Comparison of ENCODE assay signal across 22 cellular contexts in the genomic region with DNA sequence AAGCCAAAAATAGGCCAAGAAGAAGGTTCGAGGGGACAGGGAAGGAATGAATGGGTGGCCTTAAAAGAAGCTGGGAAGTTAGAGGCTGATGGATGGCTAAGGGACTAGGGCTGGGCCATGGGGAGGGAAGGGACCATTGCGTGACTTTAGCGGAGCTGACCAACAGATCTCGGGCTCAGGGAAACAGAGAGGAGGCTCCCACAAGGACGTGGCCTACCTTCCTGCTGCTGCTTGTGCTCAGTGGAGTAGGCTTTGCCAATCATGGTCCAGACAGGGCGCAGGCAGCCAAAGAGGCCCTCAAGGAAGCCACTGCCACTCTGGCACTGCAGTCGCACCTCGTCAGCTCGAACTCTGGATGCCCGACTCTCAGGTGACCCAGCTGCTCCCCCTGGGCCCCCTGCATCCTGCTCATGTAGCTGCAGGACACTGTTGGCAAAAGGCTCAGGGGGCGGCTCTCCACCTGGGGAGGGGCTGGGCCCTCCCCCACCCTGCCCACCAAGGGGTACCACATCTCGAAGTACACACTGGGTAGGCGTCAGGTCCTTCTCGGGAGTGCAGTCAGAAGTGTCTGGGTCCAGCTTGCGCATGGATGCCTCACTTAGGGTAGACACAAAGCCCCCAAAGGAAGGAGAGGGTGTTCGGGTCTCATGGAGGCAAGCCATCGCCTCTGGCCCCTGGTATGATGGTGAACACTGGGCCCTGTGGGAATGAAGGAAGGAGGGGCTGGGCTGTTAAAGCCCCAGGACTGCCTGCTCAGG. TPM values are rescaled to one million over a fixed set of nuclear protein-coding genes. Genes with fewer than 3 reads are reported as not detected.
DNase-seq lines count a peak whose midpoint lies in the region; ATAC-seq, FAIRE-seq and TF ChIP-seq lines count a peak whose summit lies in the region.
"Had no signal": no experiment of that assay in that cellular context is flagged by ENCODE, and none has a peak within 500 bp of the region (broad histone marks: within the 10 kb centered on the region; RNA-seq: fewer than 3 reads in every experiment).

No MANE protein-coding gene starts in this region.

- no peaks in the 10 kb centered on the region for H3K4me1 ChIP-seq in colonic mucosa

- H3K36me3 Mint-ChIP-seq in activated naive CD4-positive, alpha-beta T cell treated with anti-CD3 and anti-CD28 coated beads, Interleukin-2, amount 50 U/mL, for 24 hours: peaks cover 3% of the 10 kb centered on the region
- peaks cover 45% of the 10 kb centered on the region for H3K36me3 Mint-ChIP-seq in activated CD8-positive, alpha-beta T cell treated with anti-CD3 and anti-CD28 coated beads, Interleukin-2, amount 10 ng/mL, durations not matched to agents 7 days and 5 days (ENCODE audit: low read depth)
- H3K36me3 Mint-ChIP-seq in memory B cell: peaks cover 6% of the 10 kb centered on the region
- H3K36me3 Mint-ChIP-seq in activated CD8-positive, alpha-beta memory T cell treated with anti-CD3 and anti-CD28 coated beads, Interleukin-2, amount 10 ng/mL, durations not matched to agents 7 days and 5 days: peaks cover 34% of the 10 kb centered on the region

- CTCF ChIA-PET in activated CD8-positive, alpha-beta T cell treated with anti-CD3 and anti-CD28 coated beads, Interleukin-2, amount 10 ng/mL, durations not matched to agents 7 days and 5 days (lab: Charles Lee): interaction anchor here (3.7 kb wide), 1 partner anchor 12 kb away, joined by 29 read pairs; no protein-coding TSS in a partner anchor
- CTCF ChIA-PET in activated CD8-positive, alpha-beta memory T cell treated with anti-CD3 and anti-CD28 coated beads, Interleukin-2, amount 10 ng/mL, durations not matched to agents 7 days and 5 days (lab: Charles Lee): interaction anchor here (1.3 to 1.4 kb wide), 2 partner anchors 21 to 135 kb away, joined by 3 to 4 read pairs; no protein-coding TSS in a partner anchor

- FAIRE-seq in urothelium cell line (lab: Jason Lieb, UNC): peak; percentile 59
- FAIRE-seq: colon, D721Med, GM18507, islet of Langerhans had no signal

- DNase-seq in activated naive CD4-positive, alpha-beta T cell (lab: John Stamatoyannopoulos, UW): no peak
- no peak for DNase-seq in activated CD8-positive, alpha-beta T cell treated with anti-CD3 and anti-CD28 coated beads, Interleukin-2, amount 10 ng/mL, durations not matched to agents 7 days and 5 days
- DNase-seq in memory B cell (ENCODE audit: low spot score in 2 of 2) (no peak), urothelium cell line (ENCODE audit: low spot score) (no peak), colonic mucosa (no peak), HCEC 1CT (no peak)
- DNase-seq in activated CD8-positive, alpha-beta memory T cell treated with anti-CD3 and anti-CD28 coated beads, Interleukin-2, amount 10 ng/mL, durations not matched to agents 7 days and 5 days: no peak
- DNase-seq: activated T-cell treated with anti-CD3 and anti-CD28 coated beads, Interleukin-2, amount 50 U/mL, for 48 hours; anterior cingulate cortex; erythroblast; glutamatergic neuron; GOT3; NCI-H1048; NCI-H82; T-helper 1 cell had no signal

- no peaks in the 10 kb centered on the region for H3K9me3 Mint-ChIP-seq in activated naive CD4-positive, alpha-beta T cell treated with anti-CD3 and anti-CD28 coated beads, Interleukin-2, amount 50 U/mL, for 24 hours
- H3K9me3 Mint-ChIP-seq in activated CD8-positive, alpha-beta T cell treated with anti-CD3 and anti-CD28 coated beads, Interleukin-2, amount 10 ng/mL, durations not matched to agents 7 days and 5 days (ENCODE audit: insufficient read depth): no peaks in the 10 kb centered on the region
- no peaks in the 10 kb centered on the region for H3K9me3 Mint-ChIP-seq in memory B cell
- no peaks in the 10 kb centered on the region for H3K9me3 Mint-ChIP-seq in activated CD8-positive, alpha-beta memory T cell treated with anti-CD3 and anti-CD28 coated beads, Interleukin-2, amount 10 ng/mL, durations not matched to agents 7 days and 5 days (ENCODE audit: low read depth)

- no peak overlapping the region for H3K9ac ChIP-seq in colonic mucosa (ENCODE audit: low read depth in 2 of 2, low read length in 2 of 2)

- H3K9me3 ChIP-seq in colonic mucosa: no peaks in the 10 kb centered on the region
- H3K9me3 ChIP-seq: suprapubic skin had no signal

- intact Hi-C loops in colonic mucosa (cut with DNase I): no loop called here

- H3K27ac ChIP-seq in colonic mucosa: no peak overlapping the region
- H3K27ac ChIP-seq: suprapubic skin had no signal

- POLR2A ChIA-PET in activated CD8-positive, alpha-beta T cell treated with anti-CD3 and anti-CD28 coated beads, Interleukin-2, amount 10 ng/mL, durations not matched to agents 7 days and 5 days (lab: Charles Lee): interaction anchor here (1.6 to 1.9 kb wide), 2 partner anchors 13 to 14 kb away, joined by 6 to 7 read pairs; a partner anchor contains a TSS

- H3K4me3 Mint-ChIP-seq in activated naive CD4-positive, alpha-beta T cell treated with anti-CD3 and anti-CD28 coated beads, Interleukin-2, amount 50 U/mL, for 24 hours: no peak overlapping the region
- H3K4me3 Mint-ChIP-seq in activated CD8-positive, alpha-beta T cell treated with anti-CD3 and anti-CD28 coated beads, Interleukin-2, amount 10 ng/mL, durations not matched to agents 7 days and 5 days: no peak overlapping the region
- H3K4me3 Mint-ChIP-seq in memory B cell: no peak overlapping the region
- no peak overlapping the region for H3K4me3 Mint-ChIP-seq in activated CD8-positive, alpha-beta memory T cell treated with anti-CD3 and anti-CD28 coated beads, Interleukin-2, amount 10 ng/mL, durations not matched to agents 7 days and 5 days

- H3K4me3 ChIP-seq in colonic mucosa: no peak overlapping the region
- H3K4me3 ChIP-seq: suprapubic skin had no signal

- no peaks in the 10 kb centered on the region for H3K27me3 ChIP-seq in colonic mucosa
- H3K27me3 ChIP-seq: suprapubic skin had no signal

- H3K27me3 Mint-ChIP-seq in activated naive CD4-positive, alpha-beta T cell treated with anti-CD3 and anti-CD28 coated beads, Interleukin-2, amount 50 U/mL, for 24 hours: no peaks in the 10 kb centered on the region
- no peaks in the 10 kb centered on the region for H3K27me3 Mint-ChIP-seq in activated CD8-positive, alpha-beta T cell treated with anti-CD3 and anti-CD28 coated beads, Interleukin-2, amount 10 ng/mL, durations not matched to agents 7 days and 5 days (ENCODE audit: low read depth)
- no peaks in the 10 kb centered on the region for H3K27me3 Mint-ChIP-seq in memory B cell
- no peaks in the 10 kb centered on the region for H3K27me3 Mint-ChIP-seq in activated CD8-positive, alpha-beta memory T cell treated with anti-CD3 and anti-CD28 coated beads, Interleukin-2, amount 10 ng/mL, durations not matched to agents 7 days and 5 days

- peak overlapping the region; percentile 62 for H3K27ac Mint-ChIP-seq in activated naive CD4-positive, alpha-beta T cell treated with anti-CD3 and anti-CD28 coated beads, Interleukin-2, amount 50 U/mL, for 24 hours
- peak overlapping the region; percentile 52 for H3K27ac Mint-ChIP-seq in activated CD8-positive, alpha-beta T cell treated with anti-CD3 and anti-CD28 coated beads, Interleukin-2, amount 10 ng/mL, durations not matched to agents 7 days and 5 days
- H3K27ac Mint-ChIP-seq in memory B cell: peak overlapping the region; percentile 7
- no peak overlapping the region for H3K27ac Mint-ChIP-seq in activated CD8-positive, alpha-beta memory T cell treated with anti-CD3 and anti-CD28 coated beads, Interleukin-2, amount 10 ng/mL, durations not matched to agents 7 days and 5 days

- peaks cover 13% of the 10 kb centered on the region for H3K4me1 Mint-ChIP-seq in activated naive CD4-positive, alpha-beta T cell treated with anti-CD3 and anti-CD28 coated beads, Interleukin-2, amount 50 U/mL, for 24 hours
- H3K4me1 Mint-ChIP-seq in activated CD8-positive, alpha-beta T cell treated with anti-CD3 and anti-CD28 coated beads, Interleukin-2, amount 10 ng/mL, durations not matched to agents 7 days and 5 days (ENCODE audit: low read depth): peaks cover 3% of the 10 kb centered on the region
- H3K4me1 Mint-ChIP-seq in memory B cell: peaks cover 13% of the 10 kb centered on the region
- H3K4me1 Mint-ChIP-seq in activated CD8-positive, alpha-beta memory T cell treated with anti-CD3 and anti-CD28 coated beads, Interleukin-2, amount 10 ng/mL, durations not matched to agents 7 days and 5 days: peaks cover 9% of the 10 kb centered on the region

- TF ChIP-seq CTCF in colonic mucosa (IDR thresholded peaks at IDR 0.05): no peak

- H3K36me3 ChIP-seq in colonic mucosa: peaks cover 6% of the 10 kb centered on the region

- ATAC-seq in activated CD8-positive, alpha-beta T cell treated with anti-CD3 and anti-CD28 coated beads, Interleukin-2, amount 10 ng/mL, durations not matched to agents 7 days and 5 days: no peak
- no peak for ATAC-seq in memory B cell (ENCODE audit: low read depth)
- ATAC-seq in activated CD8-positive, alpha-beta memory T cell treated with anti-CD3 and anti-CD28 coated beads, Interleukin-2, amount 10 ng/mL, durations not matched to agents 7 days and 5 days: no peak
- ATAC-seq: activated CD4-positive, CD25-positive, alpha-beta regulatory T cell treated with anti-CD3 and anti-CD28 coated beads, Interleukin-2, amount 50 U/mL, for 24 hours had no signal

RNA-seq across cellular contexts. Expression of a gene that starts 12.3 kb away (rescaled TPM):
- 10 to 100 TPM; 22.7 to 22.9 TPM for total RNA-seq in activated CD8-positive, alpha-beta T cell treated with anti-CD3 and anti-CD28 coated beads, Interleukin-2, amount 10 ng/mL, durations not matched to agents 7 days and 5 days
- total RNA-seq in colonic mucosa: 1 to 10 TPM; 3.2 to 3.8 TPM
- total RNA-seq in activated CD8-positive, alpha-beta memory T cell treated with anti-CD3 and anti-CD28 coated beads, Interleukin-2, amount 10 ng/mL, durations not matched to agents 7 days and 5 days: 10 to 100 TPM; 19.1 to 19.3 TPM

RNA-seq across cellular contexts. Expression of a gene that starts 14.2 kb away (rescaled TPM):
- 10 to 100 TPM; 30.3 to 36.9 TPM for total RNA-seq in activated CD8-positive, alpha-beta T cell treated with anti-CD3 and anti-CD28 coated beads, Interleukin-2, amount 10 ng/mL, durations not matched to agents 7 days and 5 days
- 10 to 100 TPM; 20.7 to 36.9 TPM for total RNA-seq in colonic mucosa
- 10 to 100 TPM; 29.7 to 38.7 TPM for total RNA-seq in activated CD8-positive, alpha-beta memory T cell treated with anti-CD3 and anti-CD28 coated beads, Interleukin-2, amount 10 ng/mL, durations not matched to agents 7 days and 5 days

RNA-seq across cellular contexts. Expression of a gene that starts 20.4 kb away (rescaled TPM):
- not detected for total RNA-seq in activated CD8-positive, alpha-beta T cell treated with anti-CD3 and anti-CD28 coated beads, Interleukin-2, amount 10 ng/mL, durations not matched to agents 7 days and 5 days
- not detected for total RNA-seq in colonic mucosa
- total RNA-seq in activated CD8-positive, alpha-beta memory T cell treated with anti-CD3 and anti-CD28 coated beads, Interleukin-2, amount 10 ng/mL, durations not matched to agents 7 days and 5 days: not detected
- total RNA-seq: suprapubic skin had no signal

RNA-seq across cellular contexts. Expression of a gene that starts 35.0 kb away (rescaled TPM):
- total RNA-seq in activated CD8-positive, alpha-beta T cell treated with anti-CD3 and anti-CD28 coated beads, Interleukin-2, amount 10 ng/mL, durations not matched to agents 7 days and 5 days: 100 to 1,000 TPM; 813 to 836 TPM
- total RNA-seq in colonic mucosa: 100 to 1,000 TPM; 579 to 596 TPM
- 100 to 1,000 TPM; 721 to 867 TPM for total RNA-seq in activated CD8-positive, alpha-beta memory T cell treated with anti-CD3 and anti-CD28 coated beads, Interleukin-2, amount 10 ng/mL, durations not matched to agents 7 days and 5 days

RNA-seq across cellular contexts. Expression of a gene that starts 45.4 kb away (rescaled TPM):
- 100 to 1,000 TPM; 220 TPM for total RNA-seq in activated CD8-positive, alpha-beta T cell treated with anti-CD3 and anti-CD28 coated beads, Interleukin-2, amount 10 ng/mL, durations not matched to agents 7 days and 5 days
- 100 to 1,000 TPM; 331 to 504 TPM for total RNA-seq in colonic mucosa
- total RNA-seq in activated CD8-positive, alpha-beta memory T cell treated with anti-CD3 and anti-CD28 coated beads, Interleukin-2, amount 10 ng/mL, durations not matched to agents 7 days and 5 days: 100 to 1,000 TPM; 235 to 244 TPM

Comparison
In these comparisons a context has a peak if more than half of its experiments do, and no peak if none do; other contexts are left out.
1. RNA of a gene that starts 12.3 kb away (total RNA-seq): 22.7 to 22.9 TPM in activated CD8-positive, alpha-beta T cell treated with anti-CD3 and anti-CD28 coated beads, Interleukin-2, amount 10 ng/mL, durations not matched to agents 7 days and 5 days and 19.1 to 19.3 TPM in activated CD8-positive, alpha-beta memory T cell treated with anti-CD3 and anti-CD28 coated beads, Interleukin-2, amount 10 ng/mL, durations not matched to agents 7 days and 5 days; 3.2 to 3.8 TPM in colonic mucosa; every median in the first group is over 4 times any median in the second.